Comparison of ENCODE assay signal across 9 cellular contexts in the genomic region with DNA sequence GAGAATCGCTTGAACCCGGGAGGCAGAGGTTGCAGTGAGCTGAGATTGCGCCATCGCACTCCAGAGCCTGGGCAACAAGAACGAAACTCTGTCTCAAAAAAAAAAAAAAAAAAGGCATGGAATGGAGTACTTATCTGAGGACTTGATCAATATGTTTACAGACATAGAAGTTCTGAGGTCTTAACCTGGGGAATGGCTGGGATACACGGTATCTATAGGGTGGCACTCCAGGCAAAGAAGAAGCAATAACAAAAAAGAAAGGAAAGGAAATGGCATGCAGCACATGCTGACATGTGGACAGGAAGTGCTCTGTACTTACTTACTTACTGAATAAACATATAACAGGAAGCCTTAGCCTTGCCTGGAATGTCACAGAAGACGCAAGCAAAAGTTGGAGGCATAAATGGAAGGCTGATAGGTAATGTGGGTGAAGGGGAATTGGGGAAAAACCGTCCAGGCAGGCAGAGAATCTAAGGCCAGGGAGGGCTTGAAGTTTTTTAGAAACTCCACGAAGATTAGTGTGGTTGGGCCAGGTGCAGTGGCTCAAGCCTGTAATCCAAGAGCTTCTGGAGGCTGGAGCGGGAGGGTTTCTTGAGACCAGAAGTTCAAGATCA. TPM values are rescaled to one million over a fixed set of nuclear protein-coding genes. Genes with fewer than 3 reads are reported as not detected.
DNase-seq lines count a peak whose midpoint lies in the region; ATAC-seq and TF ChIP-seq lines count a peak whose summit lies in the region.
"Had no signal": no experiment of that assay in that cellular context is flagged by ENCODE, and none has a peak within 500 bp of the region (broad histone marks: within the 10 kb centered on the region; RNA-seq: fewer than 3 reads in every experiment).

No MANE protein-coding gene starts in this region.

- H3K36me3 ChIP-seq in gastrocnemius medialis, result no peaks in the 10 kb centered on the region
- H3K36me3 ChIP-seq: HAP-1 had no signal

- H3K27me3 ChIP-seq in gastrocnemius medialis, result no peaks in the 10 kb centered on the region

- H3K4me1 ChIP-seq in gastrocnemius medialis, result peaks cover 15 to 18% of the 10 kb centered on the region in 2 donors
- H3K4me1 ChIP-seq: HAP-1 had no signal

- intact Hi-C loops in gastrocnemius medialis (cut with DNase I; ENCODE audit: low total_unique reads), result no loop called here
- intact Hi-C loops in sciatic nerve (cut with DNase I), result no loop called here

- H3K27ac ChIP-seq in gastrocnemius medialis, result peak overlapping the region; percentile 41 to 64 (median 56)

- no peak overlapping the region for H3K4me3 ChIP-seq in gastrocnemius medialis
- H3K4me3 ChIP-seq: HAP-1 had no signal

- ATAC-seq in SK-N-SH treated with all-trans-retinoic acid at 6 μM for 48 hours (peak; percentile 44; the same call in 1 of the 3 replicates), gastrocnemius medialis (peak; percentile 11 to 36), sciatic nerve (no peak)

- DNase-seq in H4 (ENCODE audit: low spot score) (peak; percentile 70), fibroblast of peridontal ligament (ENCODE audit: extremely low read depth) (peak; percentile 16), gastrocnemius medialis (no peak), sciatic nerve (ENCODE audit: low spot score) (no peak), ACHN (no peak), NCI-H82 treated with DMSO at 0.1 percent for 48 hours (lab: John Stamatoyannopoulos, UW; ENCODE audit: unreplicated experiment) (no peak), NCI-H526 treated with DMSO at 0.1 percent for 48 hours (lab: John Stamatoyannopoulos, UW) (no peak)

- no peak for TF ChIP-seq POLR2A in gastrocnemius medialis (IDR thresholded peaks at IDR 0.05)

- in situ Hi-C loops in gastrocnemius medialis (cut with MboI; ENCODE audit: low sequenced_read_pairs in 4 of 4) (no loop called here), ACHN (cut with HindIII; ENCODE audit: low pct_ligation_motif_present, low pct_unique_long_range_greater_than_20kb, low sequenced_read_pairs) (no loop called here)

- TF ChIP-seq CTCF in gastrocnemius medialis (IDR thresholded peaks at IDR 0.05 in 4 of 5, conservative IDR thresholded peaks at IDR 0.05 in 1 of 5), result no peak

- H3K9me3 ChIP-seq in gastrocnemius medialis, result no peaks in the 10 kb centered on the region
- H3K9me3 ChIP-seq: HAP-1 had no signal

TF ChIP-seq in SK-N-SH treated with all-trans-retinoic acid at 6 μM for 48 hours, 23 proteins besides CTCF, POLR2A, EP300 and RAD21:
- TF ChIP-seq TCF4 (CRISPR knock-in tag; IDR thresholded peaks at IDR 0.05; ENCODE audit: borderline replicate concordance) (no peak), ISL1 (CRISPR knock-in tag; IDR thresholded peaks at IDR 0.05) (no peak), GLIS3 (CRISPR knock-in tag; IDR thresholded peaks at IDR 0.05) (no peak), ZNF70 (CRISPR knock-in tag; IDR thresholded peaks at IDR 0.05) (no peak), ZFP30 (CRISPR knock-in tag; IDR thresholded peaks at IDR 0.05) (no peak), CSDC2 (CRISPR knock-in tag; IDR thresholded peaks at IDR 0.05) (no peak), RARB (CRISPR knock-in tag; IDR thresholded peaks at IDR 0.05) (no peak), ZNF8 (CRISPR knock-in tag; IDR thresholded peaks at IDR 0.05) (no peak), BACH2 (CRISPR knock-in tag; IDR thresholded peaks at IDR 0.05; ENCODE audit: borderline replicate concordance) (no peak), ZFP3 (CRISPR knock-in tag; IDR thresholded peaks at IDR 0.05) (no peak)
- TF ChIP-seq, protein P1, sequence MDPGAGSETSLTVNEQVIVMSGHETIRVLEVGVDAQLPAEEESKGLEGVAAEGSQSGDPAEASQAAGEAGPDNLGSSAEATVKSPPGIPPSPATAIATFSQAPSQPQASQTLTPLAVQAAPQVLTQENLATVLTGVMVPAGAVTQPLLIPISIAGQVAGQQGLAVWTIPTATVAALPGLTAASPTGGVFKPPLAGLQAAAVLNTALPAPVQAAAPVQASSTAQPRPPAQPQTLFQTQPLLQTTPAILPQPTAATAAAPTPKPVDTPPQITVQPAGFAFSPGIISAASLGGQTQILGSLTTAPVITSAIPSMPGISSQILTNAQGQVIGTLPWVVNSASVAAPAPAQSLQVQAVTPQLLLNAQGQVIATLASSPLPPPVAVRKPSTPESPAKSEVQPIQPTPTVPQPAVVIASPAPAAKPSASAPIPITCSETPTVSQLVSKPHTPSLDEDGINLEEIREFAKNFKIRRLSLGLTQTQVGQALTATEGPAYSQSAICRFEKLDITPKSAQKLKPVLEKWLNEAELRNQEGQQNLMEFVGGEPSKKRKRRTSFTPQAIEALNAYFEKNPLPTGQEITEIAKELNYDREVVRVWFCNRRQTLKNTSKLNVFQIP (CRISPR knock-in tag; IDR thresholded peaks at IDR 0.05; ENCODE audit: borderline replicate concordance, low read depth), result no peak
- TF ChIP-seq, protein P2, sequence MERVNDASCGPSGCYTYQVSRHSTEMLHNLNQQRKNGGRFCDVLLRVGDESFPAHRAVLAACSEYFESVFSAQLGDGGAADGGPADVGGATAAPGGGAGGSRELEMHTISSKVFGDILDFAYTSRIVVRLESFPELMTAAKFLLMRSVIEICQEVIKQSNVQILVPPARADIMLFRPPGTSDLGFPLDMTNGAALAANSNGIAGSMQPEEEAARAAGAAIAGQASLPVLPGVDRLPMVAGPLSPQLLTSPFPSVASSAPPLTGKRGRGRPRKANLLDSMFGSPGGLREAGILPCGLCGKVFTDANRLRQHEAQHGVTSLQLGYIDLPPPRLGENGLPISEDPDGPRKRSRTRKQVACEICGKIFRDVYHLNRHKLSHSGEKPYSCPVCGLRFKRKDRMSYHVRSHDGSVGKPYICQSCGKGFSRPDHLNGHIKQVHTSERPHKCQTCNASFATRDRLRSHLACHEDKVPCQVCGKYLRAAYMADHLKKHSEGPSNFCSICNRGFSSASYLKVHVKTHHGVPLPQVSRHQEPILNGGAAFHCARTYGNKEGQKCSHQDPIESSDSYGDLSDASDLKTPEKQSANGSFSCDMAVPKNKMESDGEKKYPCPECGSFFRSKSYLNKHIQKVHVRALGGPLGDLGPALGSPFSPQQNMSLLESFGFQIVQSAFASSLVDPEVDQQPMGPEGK (CRISPR knock-in tag; IDR thresholded peaks at IDR 0.05; ENCODE audit: borderline replicate concordance), result no peak
- TF ChIP-seq, protein P3, sequence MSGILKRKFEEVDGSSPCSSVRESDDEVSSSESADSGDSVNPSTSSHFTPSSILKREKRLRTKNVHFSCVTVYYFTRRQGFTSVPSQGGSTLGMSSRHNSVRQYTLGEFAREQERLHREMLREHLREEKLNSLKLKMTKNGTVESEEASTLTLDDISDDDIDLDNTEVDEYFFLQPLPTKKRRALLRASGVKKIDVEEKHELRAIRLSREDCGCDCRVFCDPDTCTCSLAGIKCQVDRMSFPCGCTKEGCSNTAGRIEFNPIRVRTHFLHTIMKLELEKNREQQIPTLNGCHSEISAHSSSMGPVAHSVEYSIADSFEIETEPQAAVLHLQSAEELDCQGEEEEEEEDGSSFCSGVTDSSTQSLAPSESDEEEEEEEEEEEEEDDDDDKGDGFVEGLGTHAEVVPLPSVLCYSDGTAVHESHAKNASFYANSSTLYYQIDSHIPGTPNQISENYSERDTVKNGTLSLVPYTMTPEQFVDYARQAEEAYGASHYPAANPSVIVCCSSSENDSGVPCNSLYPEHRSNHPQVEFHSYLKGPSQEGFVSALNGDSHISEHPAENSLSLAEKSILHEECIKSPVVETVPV (CRISPR knock-in tag; IDR thresholded peaks at IDR 0.05), result no peak
TF ChIP-seq in SK-N-SH treated with all-trans-retinoic acid at 6 μM for 48 hours: peak in this region for 0.

RNA-seq across cellular contexts. Expression of a gene that starts 10.1 kb away (rescaled TPM):
- 30.7 and 43.9 TPM in 2 replicates for total RNA-seq in H4 (2014; rRNA removed; shearing (Covaris generic))
- total RNA-seq in gastrocnemius medialis, result 10 to 100 TPM; 27.5 to 57.5 (median 53.5) TPM
- total RNA-seq in sciatic nerve, result 84.4 TPM

RNA-seq across cellular contexts. Expression of a gene that starts 19.8 kb away (rescaled TPM):
- total RNA-seq in H4 (2014; rRNA removed; shearing (Covaris generic)), result 142 and 160 TPM in 2 replicates
- total RNA-seq in gastrocnemius medialis (10 to 100 TPM; 62.7 to 99.0 (median 84.5) TPM), sciatic nerve (36.9 TPM)

Comparison
In these comparisons a context has a peak if more than half of its experiments do, and no peak if none do; other contexts are left out.
1. DNase-seq: peak in H4 (single experiment) and fibroblast of peridontal ligament (single experiment); none in gastrocnemius medialis (0 of 2), sciatic nerve (single experiment), ACHN (single experiment), NCI-H82 treated with DMSO at 0.1 percent for 48 hours (single experiment) and NCI-H526 treated with DMSO at 0.1 percent for 48 hours (single experiment).